In genomic region chr4:114057746-114058145, GRCh38 we compare ENCODE assay signal across 28 cellular contexts.
"Had no signal": no experiment of that assay in that cellular context is flagged by ENCODE, and none has a peak within 500 bp of the region (broad histone marks: within the 10 kb centered on the region; RNA-seq: fewer than 3 reads in every experiment).

No MANE protein-coding gene starts in this region.

- H3K4me1 Mint-ChIP-seq: activated B cell treated with CpG ODN at 0.5 μM for 24 hours; activated naive CD8-positive, alpha-beta T cell treated with anti-CD3 and anti-CD28 coated beads for 36 hours; activated T-helper 17 cell treated with anti-CD3 and anti-CD28 coated beads, Interleukin-2, amount 50 U/mL, for 72 hours; central memory CD8-positive, alpha-beta T cell; neural progenitor cell; stimulated activated effector memory CD8-positive, alpha-beta T cell treated with anti-CD3 and anti-CD28 coated beads, Interleukin-12 subunit alpha, Interleukin-12 subunit beta, amount 100 ng/mL, for 72 hours had no signal

- H3K27me3 Mint-ChIP-seq: activated CD8-positive, alpha-beta T cell treated with anti-CD3 and anti-CD28 coated beads for 36 hours; activated naive CD8-positive, alpha-beta T cell treated with anti-CD3 and anti-CD28 coated beads for 36 hours; activated T-helper 17 cell treated with anti-CD3 and anti-CD28 coated beads, Interleukin-2, amount 50 U/mL, for 72 hours; T-cell; type B pancreatic cell had no signal

- H2AFZ ChIP-seq: neural progenitor cell had no signal

- H3K27ac ChIP-seq: body of pancreas, colonic mucosa, esophagus squamous epithelium, left ventricle myocardium inferior, neural progenitor cell, prostate gland, stomach, testis had no signal

- H3K9me3 ChIP-seq: body of pancreas, colonic mucosa, esophagus squamous epithelium, prostate gland, stomach, testis had no signal

- H3K36me3 ChIP-seq: colonic mucosa, esophagus squamous epithelium, left ventricle myocardium inferior, neural progenitor cell, prostate gland, stomach had no signal

- H3K36me3 Mint-ChIP-seq: activated naive CD8-positive, alpha-beta T cell treated with anti-CD3 and anti-CD28 coated beads for 36 hours; naive thymus-derived CD4-positive, alpha-beta T cell; neural progenitor cell; stimulated activated effector memory CD8-positive, alpha-beta T cell treated with anti-CD3 and anti-CD28 coated beads, Interleukin-12 subunit alpha, Interleukin-12 subunit beta, amount 100 ng/mL, for 72 hours; T-cell had no signal

- H3K4me3 Mint-ChIP-seq: activated B cell treated with CpG ODN at 0.5 μM for 24 hours; activated CD8-positive, alpha-beta T cell treated with anti-CD3 and anti-CD28 coated beads for 36 hours; activated naive CD8-positive, alpha-beta T cell treated with anti-CD3 and anti-CD28 coated beads for 36 hours; activated T-helper 17 cell treated with anti-CD3 and anti-CD28 coated beads, Interleukin-2, amount 50 U/mL, for 72 hours; central memory CD8-positive, alpha-beta T cell; naive thymus-derived CD4-positive, alpha-beta T cell; neural progenitor cell; stimulated activated effector memory CD8-positive, alpha-beta T cell treated with anti-CD3 and anti-CD28 coated beads, Interleukin-12 subunit alpha, Interleukin-12 subunit beta, amount 100 ng/mL, for 72 hours; T-cell; type B pancreatic cell had no signal

- H3K4me1 ChIP-seq: body of pancreas, colonic mucosa, esophagus squamous epithelium, left ventricle myocardium inferior, neural progenitor cell, prostate gland, stomach, testis had no signal

- ATAC-seq: activated CD8-positive, alpha-beta T cell treated with anti-CD3 and anti-CD28 coated beads for 36 hours; activated T-helper 17 cell treated with anti-CD3 and anti-CD28 coated beads, Interleukin-2, amount 50 U/mL, for 72 hours; body of pancreas; naive thymus-derived CD4-positive, alpha-beta T cell; right cardiac atrium; stimulated activated effector memory CD8-positive, alpha-beta T cell treated with anti-CD3 and anti-CD28 coated beads, Interleukin-12 subunit alpha, Interleukin-12 subunit beta, amount 100 ng/mL, for 72 hours; T-cell had no signal

- H3K4me2 ChIP-seq: neural progenitor cell, smooth muscle cell had no signal

- H3K27ac Mint-ChIP-seq: activated B cell treated with CpG ODN at 0.5 μM for 24 hours; activated CD8-positive, alpha-beta T cell treated with anti-CD3 and anti-CD28 coated beads for 36 hours; activated naive CD8-positive, alpha-beta T cell treated with anti-CD3 and anti-CD28 coated beads for 36 hours; activated T-helper 17 cell treated with anti-CD3 and anti-CD28 coated beads, Interleukin-2, amount 50 U/mL, for 72 hours; naive thymus-derived CD4-positive, alpha-beta T cell; neural progenitor cell; stimulated activated effector memory CD8-positive, alpha-beta T cell treated with anti-CD3 and anti-CD28 coated beads, Interleukin-12 subunit alpha, Interleukin-12 subunit beta, amount 100 ng/mL, for 72 hours; T-cell; type B pancreatic cell had no signal

- DNase-seq: activated B cell treated with CpG ODN at 0.5 μM for 24 hours; activated CD4-positive, alpha-beta T cell treated with anti-CD3 and anti-CD28 coated beads for 4 hours; activated CD8-positive, alpha-beta T cell treated with anti-CD3 and anti-CD28 coated beads for 36 hours; activated naive CD4-positive, alpha-beta T cell; activated naive CD8-positive, alpha-beta T cell treated with anti-CD3 and anti-CD28 coated beads for 36 hours; activated T-cell treated with anti-CD3 and anti-CD28 coated beads, Interleukin-2, amount 50 U/mL, for 1 hour; amygdala; body of pancreas; colonic mucosa; esophagus squamous epithelium; hippocampal formation; islet precursor cell; left ventricle myocardium inferior; mesenchymal stem cell; naive thymus-derived CD4-positive, alpha-beta T cell; right cardiac atrium; stimulated activated CD4-positive, alpha-beta T cell treated with anti-CD3 and anti-CD28 coated beads, Interleukin-4, amount 100 ng/mL, for 24 hours; stomach; T-cell; T-helper 9 cell; testis had no signal

- H3K9ac ChIP-seq: neural progenitor cell had no signal

- H3K27me3 ChIP-seq: body of pancreas, colonic mucosa, esophagus squamous epithelium, neural progenitor cell, stomach, testis had no signal

- H3K4me3 ChIP-seq: body of pancreas, colonic mucosa, esophagus squamous epithelium, left ventricle myocardium inferior, neural progenitor cell, prostate gland, smooth muscle cell, stomach, testis had no signal
